Comparison of ENCODE assay signal across 10 cellular contexts in the genomic region with DNA sequence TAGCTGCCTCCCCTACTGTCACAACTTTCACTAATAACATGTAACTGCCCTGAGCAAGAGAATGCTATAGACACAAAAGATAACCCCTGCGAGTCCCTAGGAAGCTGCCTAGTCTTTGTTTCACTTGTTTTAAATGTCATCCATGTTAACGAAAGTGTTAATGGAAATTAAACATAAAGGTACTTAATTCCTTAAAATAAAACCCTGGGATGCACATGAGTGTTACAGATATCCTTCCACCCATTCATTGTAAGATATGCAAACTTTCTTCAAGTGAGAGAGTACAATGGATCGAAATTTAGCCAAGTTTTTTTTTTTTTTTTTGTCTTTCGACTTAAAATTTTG. TPM values are rescaled to one million over a fixed set of nuclear protein-coding genes. Genes with fewer than 3 reads are reported as not detected.
DNase-seq lines count a peak whose midpoint lies in the region; ATAC-seq and TF ChIP-seq lines count a peak whose summit lies in the region.
"Had no signal": no experiment of that assay in that cellular context is flagged by ENCODE, and none has a peak within 500 bp of the region (broad histone marks: within the 10 kb centered on the region; RNA-seq: fewer than 3 reads in every experiment).

No MANE protein-coding gene starts in this region.

- H3K4me3 ChIP-seq in SJSA1 (peak overlapping the region; percentile 87), fibroblast of pulmonary artery (replicated peaks; ENCODE audit: low read depth, low read length) (peak overlapping the region; percentile 82), rectal smooth muscle tissue (ENCODE audit: low read length) (peak overlapping the region; percentile 86)

- peak overlapping the region; percentile 76 for H3K27ac ChIP-seq in SJSA1
- H3K27ac ChIP-seq in rectal smooth muscle tissue (ENCODE audit: low read depth, low read length): no peak overlapping the region

- H3K36me3 ChIP-seq in SJSA1 (peaks cover 6% of the 10 kb centered on the region), rectal smooth muscle tissue (ENCODE audit: control insufficient read depth, insufficient read depth, low read length) (no peaks in the 10 kb centered on the region)

- ATAC-seq in left colon: no peak
- ATAC-seq: stimulated activated naive CD8-positive, alpha-beta T cell treated with anti-CD3 and anti-CD28 coated beads, Interleukin-15, Interleukin-2, amounts not matched to agents 100 U/mL and 50 U/mL, for 24 hours had no signal

- H3K9me3 ChIP-seq in SJSA1 (replicated peaks): no peaks in the 10 kb centered on the region

- DNase-seq in ELR (ENCODE audit: low read depth) (peak; percentile 13), SJSA1 (ENCODE audit: low read depth in 1 of 2, low spot score in 2 of 2) (no peak), fibroblast of pulmonary artery (ENCODE audit: low read depth) (no peak), pons (ENCODE audit: low spot score) (no peak), NCI-H146 (lab: John Stamatoyannopoulos, UW) (no peak), NCI-H1417 treated with DMSO at 0.1 percent for 48 hours (lab: John Stamatoyannopoulos, UW) (no peak), left colon (no peak)
- DNase-seq: hippocampal formation; stimulated activated naive CD8-positive, alpha-beta T cell treated with anti-CD3 and anti-CD28 coated beads, Interleukin-15, Interleukin-2, amounts not matched to agents 100 U/mL and 50 U/mL, for 24 hours had no signal

- H3K27me3 ChIP-seq in SJSA1 (replicated peaks) (no peaks in the 10 kb centered on the region), rectal smooth muscle tissue (ENCODE audit: control insufficient read depth, insufficient read depth, low read length) (no peaks in the 10 kb centered on the region)

- intact Hi-C loops in left colon (cut with DNase I, micrococcal nuclease): no loop called here

- no peak overlapping the region for H3K9ac ChIP-seq in rectal smooth muscle tissue (ENCODE audit: low read length)

- no peak for TF ChIP-seq CTCF in fibroblast of pulmonary artery (IDR thresholded peaks at IDR 0.05; ENCODE audit: low read length, missing control alignments)

- H3K4me1 ChIP-seq in SJSA1 (replicated peaks): peaks cover 24% of the 10 kb centered on the region
- H3K4me1 ChIP-seq in rectal smooth muscle tissue (ENCODE audit: control insufficient read depth, insufficient read depth, low read length): peaks cover 3% of the 10 kb centered on the region

RNA-seq across cellular contexts. Expression of a gene that starts 1.4 kb away (rescaled TPM):
- 17.9 and 20.8 TPM in 2 replicates for total RNA-seq in SJSA1 (2014; rRNA removed; shearing (Covaris generic))
- total RNA-seq in left colon: 1 to 10 TPM; 5.1 to 5.5 TPM
